ENCODE assay signal across 26 cellular contexts in genomic region chr1:8042134-8042533, GRCh38.
"Had no signal": no experiment of that assay in that cellular context is flagged by ENCODE, and none has a peak within 500 bp of the region (broad histone marks: within the 10 kb centered on the region; RNA-seq: fewer than 3 reads in every experiment).

No MANE protein-coding gene starts in this region.

- H3K4me3 Mint-ChIP-seq: mesothelial cell of epicardium; natural killer cell treated with Interleukin-12 subunit alpha and Interleukin-12 subunit beta and Interleukin-15 and Interleukin-18, amount 100 ng/mL, for 72 hours; neural crest cell; stimulated activated effector memory CD8-positive, alpha-beta T cell treated with anti-CD3 and anti-CD28 coated beads, Interleukin-12 subunit alpha, Interleukin-12 subunit beta, amount 100 ng/mL, for 72 hours had no signal

- H3K9me3 Mint-ChIP-seq: natural killer cell treated with Interleukin-12 subunit alpha and Interleukin-12 subunit beta and Interleukin-15 and Interleukin-18, amount 100 ng/mL, for 72 hours had no signal

- H3K4me1 Mint-ChIP-seq: naive B cell, neural crest cell had no signal

- DNase-seq: dorsolateral prefrontal cortex; effector CD4-positive, alpha-beta T cell; gastrocnemius medialis; heart left ventricle; kidney; mesenchymal stem cell; mucosa of descending colon; naive B cell; sigmoid colon; stimulated activated CD4-positive, alpha-beta T cell treated with anti-CD3 and anti-CD28 coated beads, Interleukin-2, amount 100 ng/mL, for 24 hours; stimulated activated CD4-positive, alpha-beta T cell treated with anti-CD3 and anti-CD28 coated beads, Interleukin-4, amount 100 ng/mL, for 24 hours; stimulated activated naive CD4-positive, alpha-beta T cell treated with Interleukin-2 at 50 U/mL for 16 hours; stomach; thyroid gland; trophoblast cell had no signal

- H3K9me3 ChIP-seq: gastrocnemius medialis, mucosa of descending colon, neutrophil, prostate gland, sigmoid colon, thyroid gland, vagina had no signal

- H3K27me3 ChIP-seq: dorsolateral prefrontal cortex, gastrocnemius medialis, heart left ventricle, hepatocyte, right atrium auricular region, sigmoid colon, stomach, thyroid gland, vagina had no signal

- H3K4me1 ChIP-seq: prostate gland had no signal

- H3K36me3 ChIP-seq: gastrocnemius medialis, heart left ventricle, neutrophil, prostate gland, right atrium auricular region, sigmoid colon, stomach, thyroid gland, vagina had no signal

- H3K4me3 ChIP-seq: dorsolateral prefrontal cortex, gastrocnemius medialis, heart left ventricle, hepatocyte, lung, mucosa of descending colon, prostate gland, right atrium auricular region, sigmoid colon, stomach, thyroid gland, vagina had no signal

- H3K27ac ChIP-seq: dorsolateral prefrontal cortex, gastrocnemius medialis, hepatocyte, neutrophil, prostate gland, right atrium auricular region, stomach, vagina had no signal

- FAIRE-seq: kidney had no signal

- ATAC-seq: gastrocnemius medialis; heart left ventricle; left lobe of liver; mucosa of descending colon; natural killer cell treated with Interleukin-12 subunit alpha and Interleukin-12 subunit beta and Interleukin-15 and Interleukin-18, amount 100 ng/mL, for 72 hours; stimulated activated effector memory CD8-positive, alpha-beta T cell treated with anti-CD3 and anti-CD28 coated beads, Interleukin-12 subunit alpha, Interleukin-12 subunit beta, amount 100 ng/mL, for 72 hours had no signal

- H3K27ac Mint-ChIP-seq: mesothelial cell of epicardium; naive B cell; natural killer cell treated with Interleukin-12 subunit alpha and Interleukin-12 subunit beta and Interleukin-15 and Interleukin-18, amount 100 ng/mL, for 72 hours; stimulated activated effector memory CD8-positive, alpha-beta T cell treated with anti-CD3 and anti-CD28 coated beads, Interleukin-12 subunit alpha, Interleukin-12 subunit beta, amount 100 ng/mL, for 72 hours had no signal

- H3K36me3 Mint-ChIP-seq: stimulated activated effector memory CD8-positive, alpha-beta T cell treated with anti-CD3 and anti-CD28 coated beads, Interleukin-12 subunit alpha, Interleukin-12 subunit beta, amount 100 ng/mL, for 72 hours had no signal
